ENCODE assay signal across 22 cellular contexts in genomic region chr3:61638721-61639120, GRCh38.
DNase-seq lines count a peak whose midpoint lies in the region; TF ChIP-seq lines count a peak whose summit lies in the region.
"Had no signal": no experiment of that assay in that cellular context is flagged by ENCODE, and none has a peak within 500 bp of the region (broad histone marks: within the 10 kb centered on the region; RNA-seq: fewer than 3 reads in every experiment).

No MANE protein-coding gene starts in this region.

- H3K4me1 ChIP-seq in KMS-11 (ENCODE audit: low read depth, poor library complexity, severe bottlenecking) (peaks cover 59% of the 10 kb centered on the region), tibial nerve (peaks cover 0 to 9% (median 2%) of the 10 kb centered on the region in 4 donors)

- H3K27ac ChIP-seq in KMS-11 (peak overlapping the region; percentile 83; the same call in 1 of the 2 replicates), tibial nerve (no peak overlapping the region)
- H3K27ac ChIP-seq: lower lobe of right lung had no signal

- no peaks in the 10 kb centered on the region for H3K9me3 ChIP-seq in tibial nerve
- H3K9me3 ChIP-seq: lower lobe of right lung, right atrium auricular region had no signal

- H3K79me2 ChIP-seq in KMS-11 (ENCODE audit: insufficient read depth, low read depth), result no peaks in the 10 kb centered on the region

- H3K27me3 ChIP-seq in KMS-11 (ENCODE audit: insufficient read depth, low read depth), result no peaks in the 10 kb centered on the region
- no peaks in the 10 kb centered on the region for H3K27me3 ChIP-seq in tibial nerve
- H3K27me3 ChIP-seq: right atrium auricular region had no signal

- H3K4me3 ChIP-seq in KMS-11 (IDR thresholded peaks at IDR 0.05; ENCODE audit: insufficient read depth, low read depth, low read length) (no peak overlapping the region), astrocyte of the spinal cord (ENCODE audit: low read depth, low read length) (no peak overlapping the region), tibial nerve (no peak overlapping the region)
- H3K4me3 ChIP-seq: lower lobe of right lung, right atrium auricular region had no signal

- DNase-seq in EL (peak; percentile 49), astrocyte of the spinal cord (ENCODE audit: low read depth, low spot score) (peak; percentile 34), hepatic stellate cell (ENCODE audit: low spot score) (peak; percentile 22), tibial nerve (ENCODE audit: low spot score in 2 of 2) (no peak), mucosa of gallbladder (ENCODE audit: low spot score) (no peak), 8988T (no peak), A172 (ENCODE audit: low spot score) (no peak)
- DNase-seq: activated CD4-positive, alpha-beta memory T cell treated with anti-CD3 and anti-CD28 coated beads for 36 hours; activated CD8-positive, alpha-beta memory T cell treated with anti-CD3 and anti-CD28 coated beads, Interleukin-2, amount 50 U/mL, for 48 hours; anterior cingulate cortex; Calu3; caudate nucleus; DMS79 treated with DMSO at 0.1 percent for 48 hours; head of caudate nucleus; lower lobe of right lung; NCI-H1105 treated with DMSO at 0.1 percent for 48 hours; NCI-H2029; NCI-H526; nephron progenitor cell; trophoblast cell had no signal

- TF ChIP-seq CTCF in KMS-11 (conservative IDR thresholded peaks at IDR 0.05; ENCODE audit: low read depth, low read length) (no peak), astrocyte of the spinal cord (IDR thresholded peaks at IDR 0.05; ENCODE audit: low read depth, low read length) (no peak), tibial nerve (IDR thresholded peaks at IDR 0.05) (no peak)

- WGBS in tibial nerve, 2 donors, result 95 to 96% methylated on average over 2 of the region's 2 CpGs

- peak overlapping the region; percentile 92 for H3K4me2 ChIP-seq in KMS-11

- no peaks in the 10 kb centered on the region for H4K20me1 ChIP-seq in KMS-11 (ENCODE audit: insufficient read depth)

- H3K36me3 ChIP-seq in KMS-11 (ENCODE audit: insufficient read depth), result no peaks in the 10 kb centered on the region
- H3K36me3 ChIP-seq in tibial nerve, result no peaks in the 10 kb centered on the region
- H3K36me3 ChIP-seq: lower lobe of right lung, right atrium auricular region had no signal

- no peak for TF ChIP-seq POLR2A in tibial nerve (IDR thresholded peaks at IDR 0.05)

- in situ Hi-C loops in astrocyte of the spinal cord (cut with HindIII; ENCODE audit: low sequenced_read_pairs), result no loop called here

- no peak overlapping the region for H3K9ac ChIP-seq in KMS-11

- H2AFZ ChIP-seq in KMS-11 (ENCODE audit: low read depth), result no peak overlapping the region

- no peak for TF ChIP-seq EP300 in tibial nerve (IDR thresholded peaks at IDR 0.05)

Comparison
In these comparisons a context has a peak if more than half of its experiments do, and no peak if none do; other contexts are left out.
1. DNase-seq: peak in EL (single experiment), astrocyte of the spinal cord (single experiment) and hepatic stellate cell (single experiment); none in tibial nerve (0 of 2), mucosa of gallbladder (single experiment), 8988T (single experiment) and A172 (single experiment).